19 cellular contexts compared by ENCODE assay signal in genomic region chr1:161720341-161720887, GRCh38. TPM values are rescaled to one million over a fixed set of nuclear protein-coding genes. Genes with fewer than 3 reads are reported as not detected.
DNase-seq lines count a peak whose midpoint lies in the region; FAIRE-seq and TF ChIP-seq lines count a peak whose summit lies in the region.
"Had no signal": no experiment of that assay in that cellular context is flagged by ENCODE, and none has a peak within 500 bp of the region (broad histone marks: within the 10 kb centered on the region; RNA-seq: fewer than 3 reads in every experiment).

No MANE protein-coding gene starts in this region.

- H3K4me3 ChIP-seq in kidney (ENCODE audit: low read length in 2 of 2): no peak overlapping the region
- H3K4me3 ChIP-seq: A549, GM12878 had no signal

- H3K4me3 Mint-ChIP-seq in HFFc6: no peak overlapping the region
- H3K4me3 Mint-ChIP-seq: H9 had no signal

- no peaks in the 10 kb centered on the region for H3K4me1 ChIP-seq in kidney (ENCODE audit: control insufficient read depth in 1 of 2, insufficient read depth in 1 of 2, low read depth in 1 of 2, low read length in 2 of 2)

- no peaks in the 10 kb centered on the region for H3K9me3 Mint-ChIP-seq in HFFc6
- H3K9me3 Mint-ChIP-seq: H9 had no signal

- no peak overlapping the region for H3K27ac ChIP-seq in kidney (ENCODE audit: low read depth in 2 of 2, low read length in 2 of 2)
- H3K27ac ChIP-seq: A549 had no signal

- no peaks in the 10 kb centered on the region for H3K9me3 ChIP-seq in kidney (ENCODE audit: control insufficient read depth in 1 of 2, low read length in 2 of 2)
- H3K9me3 ChIP-seq: A549 had no signal

- H3K36me3 Mint-ChIP-seq in HFFc6 (ENCODE audit: low read depth): no peaks in the 10 kb centered on the region
- H3K36me3 Mint-ChIP-seq: CD4-positive, CD25-positive, alpha-beta regulatory T cell had no signal

- H3K36me3 ChIP-seq in kidney (ENCODE audit: control insufficient read depth in 1 of 2, insufficient read depth in 2 of 2, low read length in 2 of 2): no peaks in the 10 kb centered on the region

- no peaks in the 10 kb centered on the region for H3K27me3 Mint-ChIP-seq in HFFc6 (ENCODE audit: insufficient read depth)

- no peak for TF ChIP-seq CTCF in HFFc6 (IDR thresholded peaks at IDR 0.05)
- TF ChIP-seq CTCF in kidney (IDR thresholded peaks at IDR 0.05; ENCODE audit: borderline replicate concordance, extremely low read depth, insufficient read depth): no peak

- intact Hi-C loops in posterior cingulate gyrus (cut with DNase I): no loop called here
- intact Hi-C loops in kidney (cut with DNase I): no loop called here

- FAIRE-seq in kidney (lab: Jason Lieb, UNC): no peak
- FAIRE-seq: A549, GM12878, GM18507 had no signal

- TF ChIP-seq POLR2A in Raji (IDR thresholded peaks at IDR 0.05; ENCODE audit: insufficient read depth, low read depth, low read length): peak; percentile 25; the same call in 1 of the 2 replicates
- no peak for TF ChIP-seq POLR2A in erythroblast (IDR thresholded peaks at IDR 0.05; ENCODE audit: low read length)

- peaks cover 62% of the 10 kb centered on the region for H3K4me1 Mint-ChIP-seq in HFFc6 (ENCODE audit: low read depth)

- no peak overlapping the region for H3K9ac ChIP-seq in kidney (ENCODE audit: low read length in 2 of 2)

- peak overlapping the region; percentile 10; the same call in 1 of the 2 replicates for H3K27ac Mint-ChIP-seq in HFFc6
- H3K27ac Mint-ChIP-seq: H9 had no signal

- DNase-seq in CD1c-positive myeloid dendritic cell (ENCODE audit: extremely low spot score) (peak; percentile 56), HFFc6 (no peak), erythroblast (lab: John Stamatoyannopoulos, UW) (peak; percentile 58 to 81), posterior cingulate gyrus (no peak), kidney (no peak), cortex of kidney (lab: John Stamatoyannopoulos, UW) (no peak)
- DNase-seq: CD4-positive, CD25-positive, alpha-beta regulatory T cell; DMS53; GOT3; H9; IMR-90 had no signal

RNA-seq across cellular contexts. Expression of gene FCRLB, which starts 0.9 kb away (rescaled TPM):
- 1 to 10 TPM; 3.3 to 5.1 (median 3.7) TPM for total RNA-seq in HFFc6 (2021; fragmentation: NEBNext Ultra II Directional; extraction: Animal tissue kit (Norgen Biotek cat#: 25700))
- 2.3 TPM for total RNA-seq in kidney
- 2.8 TPM for polyA plus RNA-seq in kidney (ENCODE audit: insufficient read depth, low read depth, low replicate concordance)
- total RNA-seq: CD4-positive, CD25-positive, alpha-beta regulatory T cell; H9 had no signal

RNA-seq across cellular contexts. Expression of gene FCRLA, which starts 13.4 kb away (rescaled TPM):
- 1 to 10 TPM; 2.3 to 5.1 (median 2.9) TPM for total RNA-seq in HFFc6 (2021; fragmentation: NEBNext Ultra II Directional; extraction: Animal tissue kit (Norgen Biotek cat#: 25700))
- total RNA-seq in kidney: 1.7 TPM
- polyA plus RNA-seq in kidney (ENCODE audit: insufficient read depth, low read depth, low replicate concordance): not detected
- total RNA-seq: CD4-positive, CD25-positive, alpha-beta regulatory T cell; H9; HT-29 had no signal

RNA-seq across cellular contexts. Expression of gene DUSP12, which starts 29.2 kb away (rescaled TPM):
- total RNA-seq in HFFc6 (2021; fragmentation: NEBNext Ultra II Directional; extraction: Animal tissue kit (Norgen Biotek cat#: 25700)): 10 to 100 TPM; 31.9 to 38.0 (median 36.4) TPM
- total RNA-seq in kidney: 21.3 TPM
- polyA plus RNA-seq in kidney (ENCODE audit: insufficient read depth, low read depth, low replicate concordance): 17.9 TPM

RNA-seq across cellular contexts. Expression of gene ATF6, which starts 45.7 kb away (rescaled TPM):
- total RNA-seq in HFFc6 (2021; fragmentation: NEBNext Ultra II Directional; extraction: Animal tissue kit (Norgen Biotek cat#: 25700)): 10 to 100 TPM; 23.7 to 29.9 (median 27.6) TPM
- total RNA-seq in kidney: 35.6 TPM
- 11.5 TPM for polyA plus RNA-seq in kidney (ENCODE audit: insufficient read depth, low read depth, low replicate concordance)

RNA-seq across cellular contexts. Expression of gene FCGR2B, which starts 57.5 kb away (rescaled TPM):
- not detected for total RNA-seq in HFFc6 (2021; fragmentation: NEBNext Ultra II Directional; extraction: Animal tissue kit (Norgen Biotek cat#: 25700))
- total RNA-seq in kidney: 19.7 TPM
- 4.0 TPM for polyA plus RNA-seq in kidney (ENCODE audit: insufficient read depth, low read depth, low replicate concordance)
- total RNA-seq: Daoy, H9, HT-29, IMR-90 had no signal
- polyA plus RNA-seq: A549, AG04450, BJ, IMR-90 had no signal

Comparison
In these comparisons a context has a peak if more than half of its experiments do, and no peak if none do; other contexts are left out.
1. DNase-seq: peak in CD1c-positive myeloid dendritic cell (single experiment) and erythroblast (2 of 2); none in HFFc6 (single experiment), posterior cingulate gyrus (0 of 10), kidney (single experiment) and cortex of kidney (single experiment).